In genomic region chr19:6735181-6735891, GRCh38 we compare ENCODE assay signal across 6 cellular contexts. TPM values are rescaled to one million over a fixed set of nuclear protein-coding genes. Genes with fewer than 3 reads are reported as not detected.
DNase-seq lines count a peak whose midpoint lies in the region; ATAC-seq and TF ChIP-seq lines count a peak whose summit lies in the region.

No MANE protein-coding gene starts in this region.

- no peaks in the 10 kb centered on the region for H3K9me2 ChIP-seq in DOHH2 (replicated peaks; ENCODE audit: control insufficient read depth, low read length)

- H3K9me3 ChIP-seq in DOHH2 (ENCODE audit: control insufficient read depth, insufficient read depth, low read length) (no peaks in the 10 kb centered on the region), mucosa of descending colon (no peaks in the 10 kb centered on the region), BE2C (no peaks in the 10 kb centered on the region)

- no peaks in the 10 kb centered on the region for H3K9me3 Mint-ChIP-seq in activated CD8-positive, alpha-beta T cell treated with anti-CD3 and anti-CD28 coated beads, Interleukin-2, amount 10 ng/mL, durations not matched to agents 7 days and 5 days (ENCODE audit: insufficient read depth)

- H3K4me1 ChIP-seq in DOHH2 (ENCODE audit: control insufficient read depth, low read length) (peaks cover 39% of the 10 kb centered on the region), mucosa of descending colon (ENCODE audit: low read depth) (peaks cover 19% of the 10 kb centered on the region), BE2C (peaks cover 5% of the 10 kb centered on the region)

- intact Hi-C loops in mucosa of descending colon (cut with DNase I, micrococcal nuclease) = no loop called here

- no peaks in the 10 kb centered on the region for H4K20me1 ChIP-seq in DOHH2 (ENCODE audit: control insufficient read depth, insufficient read depth, low read depth, low read length)

- H3K27me3 Mint-ChIP-seq in activated CD8-positive, alpha-beta T cell treated with anti-CD3 and anti-CD28 coated beads, Interleukin-2, amount 10 ng/mL, durations not matched to agents 7 days and 5 days (ENCODE audit: low read depth) = no peaks in the 10 kb centered on the region

- H3K27me3 ChIP-seq in DOHH2 (ENCODE audit: control insufficient read depth, low read length) (no peaks in the 10 kb centered on the region), BE2C (no peaks in the 10 kb centered on the region)

- H3K79me2 ChIP-seq in DOHH2 (ENCODE audit: control insufficient read depth, low read length) = peaks cover 12% of the 10 kb centered on the region

- peaks cover 35% of the 10 kb centered on the region for H3K4me1 Mint-ChIP-seq in activated CD8-positive, alpha-beta T cell treated with anti-CD3 and anti-CD28 coated beads, Interleukin-2, amount 10 ng/mL, durations not matched to agents 7 days and 5 days (ENCODE audit: low read depth)

- H3K4me2 ChIP-seq in DOHH2 (ENCODE audit: low read length) = peak overlapping the region; percentile 92

- H3K36me3 ChIP-seq in DOHH2 (ENCODE audit: control insufficient read depth, low read length) = no peaks in the 10 kb centered on the region; the same call in 1 of the 2 replicates
- no peaks in the 10 kb centered on the region for H3K36me3 ChIP-seq in mucosa of descending colon (ENCODE audit: low read depth)
- no peaks in the 10 kb centered on the region for H3K36me3 ChIP-seq in BE2C

- H3F3A ChIP-seq in DOHH2 (ENCODE audit: control insufficient read depth, insufficient read depth) = peaks cover 9% of the 10 kb centered on the region; the same call in 1 of the 2 replicates

- no peak for DNase-seq in activated CD8-positive, alpha-beta T cell treated with anti-CD3 and anti-CD28 coated beads, Interleukin-2, amount 10 ng/mL, durations not matched to agents 7 days and 5 days
- DNase-seq in mucosa of descending colon = peak in 2 of 3 donors; percentile 33 to 54
- no peak for DNase-seq in BE2C
- no peak for DNase-seq in NCI-H1048 (lab: John Stamatoyannopoulos, UW)
- no peak for DNase-seq in NCI-H2107 (lab: John Stamatoyannopoulos, UW)

- no peak for TF ChIP-seq CTCF in DOHH2 (IDR thresholded peaks at IDR 0.05; ENCODE audit: low read depth, low read length, poor library complexity, severe bottlenecking)
- no peak for TF ChIP-seq CTCF in mucosa of descending colon (IDR thresholded peaks at IDR 0.05)
- TF ChIP-seq CTCF in BE2C (IDR thresholded peaks at IDR 0.05; ENCODE audit: low read depth, low read length) = no peak

- peak overlapping the region; percentile 100 for H3K27ac Mint-ChIP-seq in activated CD8-positive, alpha-beta T cell treated with anti-CD3 and anti-CD28 coated beads, Interleukin-2, amount 10 ng/mL, durations not matched to agents 7 days and 5 days

- POLR2A ChIA-PET in activated CD8-positive, alpha-beta T cell treated with anti-CD3 and anti-CD28 coated beads, Interleukin-2, amount 10 ng/mL, durations not matched to agents 7 days and 5 days (lab: Charles Lee) = interaction anchor here (1.1 to 3.6 kb wide), 4 partner anchors 38 to 128 kb away, joined by 5 to 20 read pairs (median 9); partner anchors contain the start of gene VAV1

- H3K4me3 Mint-ChIP-seq in activated CD8-positive, alpha-beta T cell treated with anti-CD3 and anti-CD28 coated beads, Interleukin-2, amount 10 ng/mL, durations not matched to agents 7 days and 5 days = peak overlapping the region; percentile 98

- H3K4me3 ChIP-seq in DOHH2 (ENCODE audit: low read length) (peak overlapping the region; percentile 83), mucosa of descending colon (no peak overlapping the region), BE2C (ENCODE audit: low read depth, low read length) (no peak overlapping the region)

- H3K36me3 Mint-ChIP-seq in activated CD8-positive, alpha-beta T cell treated with anti-CD3 and anti-CD28 coated beads, Interleukin-2, amount 10 ng/mL, durations not matched to agents 7 days and 5 days (ENCODE audit: low read depth) = peaks cover 32% of the 10 kb centered on the region

- no peak for ATAC-seq in activated CD8-positive, alpha-beta T cell treated with anti-CD3 and anti-CD28 coated beads, Interleukin-2, amount 10 ng/mL, durations not matched to agents 7 days and 5 days
- no peak for ATAC-seq in mucosa of descending colon

- CTCF ChIA-PET in activated CD8-positive, alpha-beta T cell treated with anti-CD3 and anti-CD28 coated beads, Interleukin-2, amount 10 ng/mL, durations not matched to agents 7 days and 5 days (lab: Charles Lee) = interaction anchor here (1.1 to 4.0 kb wide), 11 partner anchors 20 to 218 kb away, joined by 3 to 130 read pairs (median 8); partner anchors contain the start of genes TNFSF14 and VAV1

- H3K27ac ChIP-seq in DOHH2 (ENCODE audit: low read depth, low read length) = no peak overlapping the region

RNA-seq across cellular contexts. Expression of gene GPR108, which starts 2.0 kb away (rescaled TPM):
- total RNA-seq in activated CD8-positive, alpha-beta T cell treated with anti-CD3 and anti-CD28 coated beads, Interleukin-2, amount 10 ng/mL, durations not matched to agents 7 days and 5 days = 10 to 100 TPM; 76.7 to 85.6 TPM
- total RNA-seq in mucosa of descending colon = 100 to 1,000 TPM in 1 of 3 donors, 10 to 100 TPM in 2; 74.8 to 115 (median 89.2) TPM
- 71.0 TPM for polyA plus RNA-seq in BE2C (2012; ENCODE audit: insufficient read depth, insufficient read length, low read depth)

RNA-seq across cellular contexts. Expression of gene TRIP10, which starts 4.1 kb away (rescaled TPM):
- 10 to 100 TPM; 13.9 to 15.2 TPM for total RNA-seq in activated CD8-positive, alpha-beta T cell treated with anti-CD3 and anti-CD28 coated beads, Interleukin-2, amount 10 ng/mL, durations not matched to agents 7 days and 5 days
- total RNA-seq in mucosa of descending colon = 100 to 1,000 TPM in 1 of 3 donors, 10 to 100 TPM in 2; 72.8 to 121 (median 79.5) TPM
- polyA plus RNA-seq in BE2C (2012; ENCODE audit: insufficient read depth, insufficient read length, low read depth) = 24.6 TPM

RNA-seq across cellular contexts. Expression of gene C3, which starts 14.9 kb away (rescaled TPM):
- 1 to 10 TPM in 1 of 2 experiments, under 1 TPM in 1; 0.52 to 1.2 TPM for total RNA-seq in activated CD8-positive, alpha-beta T cell treated with anti-CD3 and anti-CD28 coated beads, Interleukin-2, amount 10 ng/mL, durations not matched to agents 7 days and 5 days
- 100 to 1,000 TPM in 2 of 3 donors, 10 to 100 TPM in 1; 42.2 to 473 (median 261) TPM for total RNA-seq in mucosa of descending colon
- polyA plus RNA-seq in BE2C (2012; ENCODE audit: insufficient read depth, insufficient read length, low read depth) = not detected

RNA-seq across cellular contexts. Expression of gene SH2D3A, which starts 31.9 kb away (rescaled TPM):
- total RNA-seq in activated CD8-positive, alpha-beta T cell treated with anti-CD3 and anti-CD28 coated beads, Interleukin-2, amount 10 ng/mL, durations not matched to agents 7 days and 5 days = 10 to 100 TPM; 28.2 to 28.5 TPM
- 10 to 100 TPM; 26.4 to 80.5 (median 40.5) TPM for total RNA-seq in mucosa of descending colon
- 0.36 TPM for polyA plus RNA-seq in BE2C (2012; ENCODE audit: insufficient read depth, insufficient read length, low read depth)

RNA-seq across cellular contexts. Expression of gene VAV1, which starts 37.2 kb away (rescaled TPM):
- total RNA-seq in activated CD8-positive, alpha-beta T cell treated with anti-CD3 and anti-CD28 coated beads, Interleukin-2, amount 10 ng/mL, durations not matched to agents 7 days and 5 days = 100 to 1,000 TPM; 122 to 125 TPM
- 10 to 100 TPM in 2 of 3 donors, 1 to 10 TPM in 1; 6.0 to 12.3 (median 10.7) TPM for total RNA-seq in mucosa of descending colon
- not detected for polyA plus RNA-seq in BE2C (2012; ENCODE audit: insufficient read depth, insufficient read length, low read depth)

Comparison
In these comparisons a context has a peak if more than half of its experiments do, and no peak if none do; other contexts are left out.
1. DNase-seq: peak in mucosa of descending colon (2 of 3); none in activated CD8-positive, alpha-beta T cell treated with anti-CD3 and anti-CD28 coated beads, Interleukin-2, amount 10 ng/mL, durations not matched to agents 7 days and 5 days (single experiment), BE2C (single experiment), NCI-H1048 (single experiment) and NCI-H2107 (single experiment).
2. RNA of gene TRIP10, which starts 4.1 kb away (total RNA-seq): 72.8 to 121 TPM in mucosa of descending colon; 13.9 to 15.2 TPM in activated CD8-positive, alpha-beta T cell treated with anti-CD3 and anti-CD28 coated beads, Interleukin-2, amount 10 ng/mL, durations not matched to agents 7 days and 5 days; every median in the first group is over 4 times any median in the second.
3. RNA of gene C3, which starts 14.9 kb away (total RNA-seq): 42.2 to 473 TPM in mucosa of descending colon; 0.52 to 1.2 TPM in activated CD8-positive, alpha-beta T cell treated with anti-CD3 and anti-CD28 coated beads, Interleukin-2, amount 10 ng/mL, durations not matched to agents 7 days and 5 days; every median in the first group is over 10 times any median in the second.